ENCODE assay signal across 12 cellular contexts in the genomic region with DNA sequence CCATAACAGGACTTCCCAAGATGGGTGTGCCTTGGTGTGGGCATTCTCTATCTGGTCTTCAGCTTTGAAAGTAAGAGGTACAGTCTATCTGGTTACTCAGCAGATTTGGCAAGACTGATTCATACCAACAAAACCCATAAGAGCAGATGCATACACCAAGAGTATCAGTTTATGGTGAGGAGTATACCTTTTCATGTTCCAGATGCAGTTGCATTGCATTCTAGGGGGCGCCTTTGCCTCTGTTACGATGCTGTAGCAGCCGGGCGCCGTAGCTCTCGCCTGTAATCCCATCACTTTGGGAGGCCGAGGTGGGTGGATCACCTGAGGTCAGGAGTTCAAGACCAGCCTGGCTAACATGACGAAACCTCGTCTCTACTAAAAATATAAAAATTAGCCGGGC. TPM values are rescaled to one million over a fixed set of nuclear protein-coding genes. Genes with fewer than 3 reads are reported as not detected.
DNase-seq lines count a peak whose midpoint lies in the region; ATAC-seq, FAIRE-seq and TF ChIP-seq lines count a peak whose summit lies in the region.
"Had no signal": no experiment of that assay in that cellular context is flagged by ENCODE, and none has a peak within 500 bp of the region (broad histone marks: within the 10 kb centered on the region; RNA-seq: fewer than 3 reads in every experiment).

No MANE protein-coding gene starts in this region.

- no peak overlapping the region for H3K27ac ChIP-seq in RWPE2 (ENCODE audit: poor library complexity, severe bottlenecking)
- H3K27ac ChIP-seq: skin epidermis had no signal

- peaks cover 65% of the 10 kb centered on the region for H3K36me3 ChIP-seq in RWPE2 (ENCODE audit: low read depth)

- H3K4me3 ChIP-seq in AG09309 (ENCODE audit: control insufficient read depth, low read depth, low read length) (no peak overlapping the region), GM12864 (ENCODE audit: low read depth, low read length) (no peak overlapping the region), RWPE2 (ENCODE audit: severe bottlenecking) (no peak overlapping the region), epithelial cell of esophagus (ENCODE audit: low read length) (no peak overlapping the region)
- H3K4me3 ChIP-seq: skin epidermis had no signal

- H3K9me3 ChIP-seq in RWPE2 (ENCODE audit: severe bottlenecking) = no peaks in the 10 kb centered on the region

- no peak for FAIRE-seq in GM12892 (lab: Jason Lieb, UNC)

- no peak for DNase-seq in AG09309 (ENCODE audit: low read depth)
- no peak for DNase-seq in GM12864 (ENCODE audit: low read depth)
- DNase-seq in RWPE2 (ENCODE audit: low spot score) = no peak
- DNase-seq in epithelial cell of esophagus (ENCODE audit: low read depth) = peak; percentile 23
- no peak for DNase-seq in GM12892 (ENCODE audit: insufficient read length)
- DNase-seq in SHP77 treated with DMSO at 0.1 percent for 48 hours (lab: John Stamatoyannopoulos, UW) = no peak
- no peak for DNase-seq in C1 segment of cervical spinal cord (lab: John Stamatoyannopoulos, UW)
- DNase-seq: CD4-positive, alpha-beta memory T cell; naive thymus-derived CD4-positive, alpha-beta T cell; NCI-H1694 had no signal

- ATAC-seq in RWPE2 (ENCODE audit: low read depth) (no peak), esophagus mucosa (no peak)
- ATAC-seq: naive thymus-derived CD4-positive, alpha-beta T cell had no signal

- H3K27me3 ChIP-seq in RWPE2 (ENCODE audit: insufficient read depth, poor library complexity, severe bottlenecking) = no peaks in the 10 kb centered on the region

- TF ChIP-seq CTCF in AG09309 (IDR thresholded peaks at IDR 0.05; ENCODE audit: control insufficient read depth, insufficient read depth, low read depth, low read length, missing control alignments) (peak; percentile 3), GM12864 (IDR thresholded peaks at IDR 0.05; ENCODE audit: low read depth, low read length, missing control alignments) (peak; percentile 18), RWPE2 (IDR thresholded peaks at IDR 0.05; ENCODE audit: poor library complexity, severe bottlenecking) (peak; percentile 16), epithelial cell of esophagus (IDR thresholded peaks at IDR 0.05; ENCODE audit: insufficient read depth, low read depth, low read length, missing control alignments) (no peak)

- H3K4me1 ChIP-seq in RWPE2 (ENCODE audit: insufficient read depth, poor library complexity, severe bottlenecking) = no peaks in the 10 kb centered on the region

- no peak for TF ChIP-seq POLR2A in GM12892 (IDR thresholded peaks at IDR 0.05; ENCODE audit: low read depth, low read length)

RNA-seq across cellular contexts. Expression of gene CARMIL2, which starts 31.1 kb away (rescaled TPM):
- total RNA-seq in esophagus mucosa = 2.4 TPM
- polyA plus RNA-seq in GM12892 (2012; ENCODE audit: missing spikeins) = 27.5 TPM

RNA-seq across cellular contexts. Expression of gene ACD, which starts 46.3 kb away (rescaled TPM):
- total RNA-seq in esophagus mucosa = 7.8 TPM
- 20.4 TPM for polyA plus RNA-seq in GM12892 (2012; ENCODE audit: missing spikeins)

RNA-seq across cellular contexts. Expression of gene PARD6A, which starts 47.0 kb away (rescaled TPM):
- total RNA-seq in esophagus mucosa = 1.8 TPM
- polyA plus RNA-seq in GM12892 (2012; ENCODE audit: missing spikeins) = 4.0 TPM

RNA-seq across cellular contexts. Expression of gene CTCF, which starts 51.5 kb away (rescaled TPM):
- 28.3 TPM for total RNA-seq in esophagus mucosa
- 25.9 TPM for polyA plus RNA-seq in GM12892 (2012; ENCODE audit: missing spikeins)

RNA-seq across cellular contexts. Expression of gene ENKD1, which starts 52.7 kb away (rescaled TPM):
- 3.8 TPM for total RNA-seq in esophagus mucosa
- 7.7 TPM for polyA plus RNA-seq in GM12892 (2012; ENCODE audit: missing spikeins)
